21 cellular contexts compared by ENCODE assay signal in the genomic region with DNA sequence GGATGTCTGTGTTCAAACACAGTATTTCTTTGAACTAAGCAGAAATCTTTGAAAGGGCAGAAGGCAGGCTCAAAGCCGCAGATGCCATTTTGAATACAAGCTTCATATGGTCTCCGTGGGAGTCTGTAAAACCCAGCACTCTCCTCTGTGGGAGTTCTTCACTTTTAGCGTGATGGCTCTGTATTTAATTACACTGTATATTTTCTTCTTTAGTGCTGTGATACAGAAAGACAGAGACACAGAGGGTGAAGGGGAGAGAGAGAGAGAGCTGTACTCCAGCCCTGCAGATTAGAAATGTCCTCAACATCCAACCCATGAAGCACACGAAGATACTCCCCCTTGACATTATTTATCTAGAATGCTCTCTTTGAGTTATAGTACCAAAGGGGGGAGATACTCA.
"Had no signal": no experiment of that assay in that cellular context is flagged by ENCODE, and none has a peak within 500 bp of the region (broad histone marks: within the 10 kb centered on the region; RNA-seq: fewer than 3 reads in every experiment).

No MANE protein-coding gene starts in this region.

- H3K4me1 ChIP-seq: heart left ventricle, right atrium auricular region, sigmoid colon, testis, tibial nerve, upper lobe of right lung had no signal

- H3K4me3 Mint-ChIP-seq: naive thymus-derived CD8-positive, alpha-beta T cell; stimulated activated naive B cell treated with anti-CD40 and anti-IgM and Interleukin-4, amounts not matched to agents 10 μg/mL and 1 μg/mL and 100 μg/mL, for 72 hours; stimulated activated naive CD8-positive, alpha-beta T cell treated with anti-CD3 and anti-CD28 coated beads, Interleukin-15, amount 100 ng/mL, for 72 hours had no signal

- H3K27me3 Mint-ChIP-seq: stimulated activated naive B cell treated with anti-CD40 and anti-IgM and Interleukin-4, amounts not matched to agents 10 μg/mL and 1 μg/mL and 100 μg/mL, for 72 hours had no signal

- H3K9me3 ChIP-seq: mucosa of descending colon, ovary, right atrium auricular region, sigmoid colon, testis, tibial nerve, upper lobe of right lung had no signal

- DNase-seq: cortex of kidney; dorsolateral prefrontal cortex; effector memory CD4-positive, alpha-beta T cell; heart left ventricle; hippocampal formation; left colon; mammary epithelial cell; mucosa of descending colon; naive thymus-derived CD8-positive, alpha-beta T cell; ovary; sigmoid colon; stimulated activated CD4-positive, alpha-beta T cell treated with anti-CD3 and anti-CD28 coated beads, Interleukin-2, amount 100 ng/mL, for 24 hours; stimulated activated CD4-positive, alpha-beta T cell treated with anti-CD3 and anti-CD28 coated beads, Interleukin-4, amount 100 ng/mL, for 4 hours; stimulated activated naive B cell treated with anti-CD40 and anti-IgM and Interleukin-4, amounts not matched to agents 10 μg/mL and 1 μg/mL and 100 μg/mL, for 72 hours; stimulated activated naive CD8-positive, alpha-beta T cell treated with anti-CD3 and anti-CD28 coated beads, Interleukin-15, amount 100 ng/mL, for 72 hours; testis; upper lobe of right lung had no signal

- ATAC-seq: esophagus mucosa; heart left ventricle; left colon; mucosa of descending colon; naive thymus-derived CD8-positive, alpha-beta T cell; stimulated activated naive B cell treated with anti-CD40 and anti-IgM and Interleukin-4, amounts not matched to agents 10 μg/mL and 1 μg/mL and 100 μg/mL, for 72 hours; stimulated activated naive CD8-positive, alpha-beta T cell treated with anti-CD3 and anti-CD28 coated beads, Interleukin-15, amount 100 ng/mL, for 72 hours; upper lobe of right lung had no signal

- H3K27ac ChIP-seq: dorsolateral prefrontal cortex, heart left ventricle, ovary, right atrium auricular region, sigmoid colon, skin epidermis, testis, tibial nerve, upper lobe of right lung had no signal

- H3K4me3 ChIP-seq: dorsolateral prefrontal cortex, heart left ventricle, mucosa of descending colon, ovary, right atrium auricular region, sigmoid colon, skin epidermis, testis, tibial nerve, upper lobe of right lung had no signal

- H3K9me3 Mint-ChIP-seq: stimulated activated naive CD8-positive, alpha-beta T cell treated with anti-CD3 and anti-CD28 coated beads, Interleukin-15, amount 100 ng/mL, for 72 hours had no signal

- H3K4me1 Mint-ChIP-seq: naive thymus-derived CD8-positive, alpha-beta T cell; stimulated activated naive B cell treated with anti-CD40 and anti-IgM and Interleukin-4, amounts not matched to agents 10 μg/mL and 1 μg/mL and 100 μg/mL, for 72 hours; stimulated activated naive CD8-positive, alpha-beta T cell treated with anti-CD3 and anti-CD28 coated beads, Interleukin-15, amount 100 ng/mL, for 72 hours had no signal

- H3K36me3 Mint-ChIP-seq: naive thymus-derived CD8-positive, alpha-beta T cell; stimulated activated naive B cell treated with anti-CD40 and anti-IgM and Interleukin-4, amounts not matched to agents 10 μg/mL and 1 μg/mL and 100 μg/mL, for 72 hours had no signal

- H3K36me3 ChIP-seq: heart left ventricle, ovary, right atrium auricular region, sigmoid colon, tibial nerve, upper lobe of right lung had no signal

- H3K27ac Mint-ChIP-seq: naive thymus-derived CD8-positive, alpha-beta T cell; stimulated activated naive B cell treated with anti-CD40 and anti-IgM and Interleukin-4, amounts not matched to agents 10 μg/mL and 1 μg/mL and 100 μg/mL, for 72 hours; stimulated activated naive CD8-positive, alpha-beta T cell treated with anti-CD3 and anti-CD28 coated beads, Interleukin-15, amount 100 ng/mL, for 72 hours had no signal

- H3K27me3 ChIP-seq: heart left ventricle, ovary, right atrium auricular region, sigmoid colon, testis, tibial nerve, upper lobe of right lung had no signal
